Comparison of ENCODE assay signal across 14 cellular contexts in the genomic region with DNA sequence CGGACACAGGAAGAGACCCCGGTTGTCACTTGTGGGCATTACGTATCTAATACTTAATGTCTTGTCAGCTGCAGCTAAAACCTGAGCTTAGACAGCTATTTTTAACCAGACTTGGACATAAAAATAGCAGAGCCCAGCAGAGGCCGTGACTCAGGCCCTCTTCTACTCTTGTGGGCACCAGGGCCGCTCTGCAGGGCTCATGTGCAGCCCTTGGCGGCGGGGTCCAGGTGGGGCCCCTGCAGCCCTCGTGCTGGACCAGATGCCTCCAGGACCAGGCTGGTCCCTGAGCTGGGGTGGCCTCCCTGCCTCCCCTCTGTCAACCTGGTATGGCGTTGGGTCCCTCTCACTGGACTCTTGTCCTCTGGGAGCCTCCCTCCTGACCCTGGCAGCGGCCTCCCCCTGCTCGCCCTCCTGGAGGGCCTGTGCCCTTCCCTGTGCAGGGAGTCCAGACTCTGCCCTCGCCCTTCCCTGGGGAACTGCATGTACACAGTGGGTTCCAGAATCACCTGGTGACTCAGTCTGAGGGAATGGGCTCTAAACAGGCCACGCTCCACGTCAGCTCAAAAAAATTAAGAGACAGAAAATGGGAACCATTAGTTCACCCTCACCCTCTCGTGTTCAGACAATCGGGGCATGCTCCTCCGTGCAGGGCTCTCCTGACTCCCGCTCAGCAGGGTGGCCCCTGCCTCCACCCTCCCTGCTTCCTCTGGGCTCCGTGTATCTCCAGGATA. TPM values are rescaled to one million over a fixed set of nuclear protein-coding genes. Genes with fewer than 3 reads are reported as not detected.
A peak's percentile ranks its signal among the peaks of the same experiment; 100 is the strongest.
DNase-seq lines count a peak whose midpoint lies in the region; ATAC-seq, FAIRE-seq and TF ChIP-seq lines count a peak whose summit lies in the region.
"Had no signal": no experiment of that assay in that cellular context is flagged by ENCODE, and none has a peak within 500 bp of the region (broad histone marks: within the 10 kb centered on the region; RNA-seq: fewer than 3 reads in every experiment).

No MANE protein-coding gene starts in this region.

- peak; percentile 84 for FAIRE-seq in astrocyte (lab: Jason Lieb, UNC)

- H3K9me3 Mint-ChIP-seq in astrocyte (ENCODE audit: unreplicated experiment) = no peaks in the 10 kb centered on the region
- no peaks in the 10 kb centered on the region for H3K9me3 Mint-ChIP-seq in activated T-helper 2 cell treated with anti-CD3 and anti-CD28 coated beads, Interferon-gamma antibody, Interleukin-2, Interleukin-4, amounts not matched to agents 10 μg/mL and 5 μg/mL and 100 μg/mL, durations not matched to agents 14 hours and 24 hours and 36 hours
- H3K9me3 Mint-ChIP-seq: immature natural killer cell had no signal

- no peak for TF ChIP-seq POLR2A in HCT116 (IDR thresholded peaks at IDR 0.05; ENCODE audit: borderline replicate concordance, extremely low read depth, insufficient read depth, insufficient read length)

- no TSS peak for BruUV-seq in HCT116 (replicated peaks; lab: Mats Ljungman, UMichigan)

- no peaks in the 10 kb centered on the region for H3K36me3 ChIP-seq in HCT116 (ENCODE audit: control insufficient read depth in 1 of 2, insufficient read depth in 2 of 2, low read length in 2 of 2)
- H3K36me3 ChIP-seq in astrocyte (ENCODE audit: insufficient read depth, low read length) = no peaks in the 10 kb centered on the region

- peaks cover 27% of the 10 kb centered on the region for H3K4me1 Mint-ChIP-seq in astrocyte (ENCODE audit: low read depth, unreplicated experiment)
- peaks cover 21% of the 10 kb centered on the region for H3K4me1 Mint-ChIP-seq in activated T-helper 2 cell treated with anti-CD3 and anti-CD28 coated beads, Interferon-gamma antibody, Interleukin-2, Interleukin-4, amounts not matched to agents 10 μg/mL and 5 μg/mL and 100 μg/mL, durations not matched to agents 14 hours and 24 hours and 36 hours (ENCODE audit: low read depth)

- H3K4me2 ChIP-seq in HCT116 (ENCODE audit: low read length) = peak overlapping the region; percentile 55
- peak overlapping the region; percentile 70 for H3K4me2 ChIP-seq in astrocyte (ENCODE audit: low read length)

- H3K27ac ChIP-seq in HCT116 (ENCODE audit: low read depth, low read length) = no peak overlapping the region
- peak overlapping the region; percentile 71 for H3K27ac ChIP-seq in astrocyte (ENCODE audit: low read depth, low read length)
- H3K27ac ChIP-seq: upper lobe of left lung had no signal

- no peak overlapping the region for H2AFZ ChIP-seq in HCT116 (ENCODE audit: low read depth, low read length, poor library complexity, severe bottlenecking)
- peak overlapping the region; percentile 75 for H2AFZ ChIP-seq in astrocyte (ENCODE audit: low read depth, low read length)

- H3K9ac ChIP-seq in HCT116 (ENCODE audit: low read length) (0 out of 2 replicates have a peak overlapping the region, but pooled peaks have one; percentile 20), astrocyte (ENCODE audit: low read length) (peak overlapping the region; percentile 48)

- peak; percentile 64 for ATAC-seq in HCT116
- ATAC-seq in HG02870 (IDR thresholded peaks at IDR 0.05; ENCODE audit: unreplicated experiment) = no peak

- no peaks in the 10 kb centered on the region for H3K27me3 Mint-ChIP-seq in astrocyte (ENCODE audit: low read depth, unreplicated experiment)
- H3K27me3 Mint-ChIP-seq in activated T-helper 2 cell treated with anti-CD3 and anti-CD28 coated beads, Interferon-gamma antibody, Interleukin-2, Interleukin-4, amounts not matched to agents 10 μg/mL and 5 μg/mL and 100 μg/mL, durations not matched to agents 14 hours and 24 hours and 36 hours (ENCODE audit: low read depth) = no peaks in the 10 kb centered on the region

- H3K27ac Mint-ChIP-seq in astrocyte (ENCODE audit: unreplicated experiment) = peak overlapping the region; percentile 58
- H3K27ac Mint-ChIP-seq in activated T-helper 2 cell treated with anti-CD3 and anti-CD28 coated beads, Interferon-gamma antibody, Interleukin-2, Interleukin-4, amounts not matched to agents 10 μg/mL and 5 μg/mL and 100 μg/mL, durations not matched to agents 14 hours and 24 hours and 36 hours = no peak overlapping the region

- H3K4me1 ChIP-seq in HCT116 (ENCODE audit: control insufficient read depth in 1 of 2, insufficient read depth in 2 of 2, low read length in 2 of 2) (peaks cover 21 to 44% of the 10 kb centered on the region in 2 experiments), astrocyte (ENCODE audit: insufficient read depth, low read length) (peaks cover 31% of the 10 kb centered on the region)

- H3K4me3 ChIP-seq in HCT116 (replicated peaks in 1 of 2; ENCODE audit: low read depth in 1 of 2, low read length in 2 of 2) = peak overlapping the region in 1 of 2 experiments; percentile 4; a peak in 1 of 4 replicates
- H3K4me3 ChIP-seq in astrocyte (ENCODE audit: insufficient read depth, low read depth, low read length) = no peak overlapping the region

- peaks cover 1% of the 10 kb centered on the region for H3K36me3 Mint-ChIP-seq in astrocyte (ENCODE audit: low read depth, unreplicated experiment)
- peaks cover under 1% of the 10 kb centered on the region for H3K36me3 Mint-ChIP-seq in activated T-helper 2 cell treated with anti-CD3 and anti-CD28 coated beads, Interferon-gamma antibody, Interleukin-2, Interleukin-4, amounts not matched to agents 10 μg/mL and 5 μg/mL and 100 μg/mL, durations not matched to agents 14 hours and 24 hours and 36 hours (ENCODE audit: low read depth)
- H3K36me3 Mint-ChIP-seq: immature natural killer cell had no signal

- CTCF ChIA-PET in HCT116 (lab: Charles Lee) = interaction anchor here (1.0 kb wide), 1 partner anchor 35 kb away, joined by 3 read pairs; no protein-coding TSS in a partner anchor

- POLR2A ChIA-PET in HCT116 (lab: Charles Lee) = no interaction called here

- RAD21 ChIA-PET in HCT116 (lab: Charles Lee; ENCODE audit: low non-redundant PET in 1 of 2, low total read pairs in 2 of 2, uncharacterized antibody in 2 of 2, unreplicated experiment in 2 of 2) = no interaction called here

- DNase-seq in A172 (ENCODE audit: low spot score) = peak; percentile 97
- no peak for DNase-seq in HCT116 (ENCODE audit: low read depth, low spot score)
- DNase-seq in astrocyte (ENCODE audit: low read depth) = peak; percentile 78
- peak; percentile 94 for DNase-seq in hepatic stellate cell (ENCODE audit: low spot score)
- DNase-seq in activated naive CD4-positive, alpha-beta T cell treated with Interleukin-2 at 50 U/mL for 16 hours = no peak
- DNase-seq in NOMO-1 (lab: John Stamatoyannopoulos, UW; ENCODE audit: unreplicated experiment in 2 of 2) = no peak
- no peak for DNase-seq in activated T-helper 2 cell treated with anti-CD3 and anti-CD28 coated beads, Interferon-gamma antibody, Interleukin-2, Interleukin-4, amounts not matched to agents 10 μg/mL and 5 μg/mL and 100 μg/mL, durations not matched to agents 14 hours and 24 hours and 36 hours (ENCODE audit: low spot score)
- DNase-seq: immature natural killer cell, KBM-7, NCI-H82, T-helper 9 cell had no signal

- H3K27me3 ChIP-seq in HCT116 (ENCODE audit: insufficient read depth, low read length) = no peaks in the 10 kb centered on the region
- H3K27me3 ChIP-seq in astrocyte (ENCODE audit: insufficient read depth, low read length) = no peaks in the 10 kb centered on the region
- H3K27me3 ChIP-seq: neutrophil, upper lobe of left lung had no signal

- H3K9me3 ChIP-seq in HCT116 (ENCODE audit: control insufficient read depth in 1 of 2, insufficient read depth in 1 of 2, low read depth in 1 of 2, low read length in 2 of 2) = no peaks in the 10 kb centered on the region
- no peaks in the 10 kb centered on the region for H3K9me3 ChIP-seq in astrocyte (ENCODE audit: insufficient read depth, low read depth, low read length)
- H3K9me3 ChIP-seq: neutrophil, upper lobe of left lung had no signal

- no peak for TF ChIP-seq CTCF in HCT116 (IDR thresholded peaks at IDR 0.05 in 2 of 3, conservative IDR thresholded peaks at IDR 0.05 in 1 of 3; ENCODE audit: borderline replicate concordance in 1 of 3, insufficient read depth in 1 of 3, low read depth in 2 of 3, low read length in 2 of 3)
- TF ChIP-seq CTCF in astrocyte (IDR thresholded peaks at IDR 0.05; ENCODE audit: insufficient read depth, low read depth, low read length) = no peak

- H3K4me3 Mint-ChIP-seq in astrocyte (ENCODE audit: unreplicated experiment) = no peak overlapping the region
- H3K4me3 Mint-ChIP-seq in activated T-helper 2 cell treated with anti-CD3 and anti-CD28 coated beads, Interferon-gamma antibody, Interleukin-2, Interleukin-4, amounts not matched to agents 10 μg/mL and 5 μg/mL and 100 μg/mL, durations not matched to agents 14 hours and 24 hours and 36 hours (ENCODE audit: low read depth) = no peak overlapping the region

- H3K79me2 ChIP-seq in HCT116 (ENCODE audit: insufficient read depth, low read length) (no peaks in the 10 kb centered on the region), astrocyte (ENCODE audit: insufficient read depth, low read length) (no peaks in the 10 kb centered on the region)

- intact Hi-C loops in HCT116 (cut with micrococcal nuclease) = no loop called here
- intact Hi-C loops in activated T-helper 2 cell treated with anti-CD3 and anti-CD28 coated beads, Interferon-gamma antibody, Interleukin-2, Interleukin-4, amounts not matched to agents 10 μg/mL and 5 μg/mL and 100 μg/mL, durations not matched to agents 14 hours and 24 hours and 36 hours (cut with micrococcal nuclease) = no loop called here

- no peaks in the 10 kb centered on the region for H3K9me2 ChIP-seq in HCT116 (ENCODE audit: insufficient read depth)

- no peak for TF ChIP-seq RAD21 in HCT116 (IDR thresholded peaks at IDR 0.05; ENCODE audit: low read depth)

- H4K20me1 ChIP-seq in HCT116 (ENCODE audit: insufficient read depth) (no peaks in the 10 kb centered on the region), astrocyte (ENCODE audit: insufficient read depth, low read length) (no peaks in the 10 kb centered on the region)

TF ChIP-seq in HCT116, 20 proteins besides CTCF, POLR2A, EP300 and RAD21 (continues in another document):
- TF ChIP-seq, protein P1, sequence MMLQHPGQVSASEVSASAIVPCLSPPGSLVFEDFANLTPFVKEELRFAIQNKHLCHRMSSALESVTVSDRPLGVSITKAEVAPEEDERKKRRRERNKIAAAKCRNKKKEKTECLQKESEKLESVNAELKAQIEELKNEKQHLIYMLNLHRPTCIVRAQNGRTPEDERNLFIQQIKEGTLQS (IDR thresholded peaks at IDR 0.05) = no peak
- no peak for TF ChIP-seq ZFX (IDR thresholded peaks at IDR 0.05)

RNA-seq across cellular contexts. Expression of a gene that starts 9.7 kb away (rescaled TPM):
- total RNA-seq in A172 (2014; rRNA removed; shearing (Covaris generic)) = 5.0 and 6.3 TPM in 2 replicates
- total RNA-seq in HCT116 (2021; ENCODE audit: unreplicated experiment) = 5.4 TPM
- 2.6 and 2.8 TPM in 2 replicates for polyA plus RNA-seq in HCT116 (2012)
- total RNA-seq in astrocyte = 7.2 and 7.6 TPM in 2 replicates
- total RNA-seq in activated T-helper 2 cell treated with anti-CD3 and anti-CD28 coated beads, Interferon-gamma antibody, Interleukin-2, Interleukin-4, amounts not matched to agents 10 μg/mL and 5 μg/mL and 100 μg/mL, durations not matched to agents 14 hours and 24 hours and 36 hours = 10.8 and 12.0 TPM in 2 replicates

RNA-seq across cellular contexts. Expression of a gene that starts 52.2 kb away (rescaled TPM):
- 214 and 304 TPM in 2 replicates for total RNA-seq in A172 (2014; rRNA removed; shearing (Covaris generic))
- total RNA-seq in HCT116 (2021; ENCODE audit: unreplicated experiment) = 143 TPM
- polyA plus RNA-seq in HCT116 (2012) = 72.3 and 77.2 TPM in 2 replicates
- total RNA-seq in astrocyte = 118 and 129 TPM in 2 replicates
- 200 and 207 TPM in 2 replicates for total RNA-seq in activated T-helper 2 cell treated with anti-CD3 and anti-CD28 coated beads, Interferon-gamma antibody, Interleukin-2, Interleukin-4, amounts not matched to agents 10 μg/mL and 5 μg/mL and 100 μg/mL, durations not matched to agents 14 hours and 24 hours and 36 hours

Comparison
In these comparisons a context has a peak if more than half of its experiments do, and no peak if none do; other contexts are left out.
1. DNase-seq: peak in A172 (single experiment), astrocyte (single experiment) and hepatic stellate cell (single experiment); none in HCT116 (single experiment), activated naive CD4-positive, alpha-beta T cell treated with Interleukin-2 at 50 U/mL for 16 hours (single experiment), NOMO-1 (0 of 2) and activated T-helper 2 cell treated with anti-CD3 and anti-CD28 coated beads, Interferon-gamma antibody, Interleukin-2, Interleukin-4, amounts not matched to agents 10 μg/mL and 5 μg/mL and 100 μg/mL, durations not matched to agents 14 hours and 24 hours and 36 hours (single experiment).